ENCODE assay signal across 14 cellular contexts in the genomic region with DNA sequence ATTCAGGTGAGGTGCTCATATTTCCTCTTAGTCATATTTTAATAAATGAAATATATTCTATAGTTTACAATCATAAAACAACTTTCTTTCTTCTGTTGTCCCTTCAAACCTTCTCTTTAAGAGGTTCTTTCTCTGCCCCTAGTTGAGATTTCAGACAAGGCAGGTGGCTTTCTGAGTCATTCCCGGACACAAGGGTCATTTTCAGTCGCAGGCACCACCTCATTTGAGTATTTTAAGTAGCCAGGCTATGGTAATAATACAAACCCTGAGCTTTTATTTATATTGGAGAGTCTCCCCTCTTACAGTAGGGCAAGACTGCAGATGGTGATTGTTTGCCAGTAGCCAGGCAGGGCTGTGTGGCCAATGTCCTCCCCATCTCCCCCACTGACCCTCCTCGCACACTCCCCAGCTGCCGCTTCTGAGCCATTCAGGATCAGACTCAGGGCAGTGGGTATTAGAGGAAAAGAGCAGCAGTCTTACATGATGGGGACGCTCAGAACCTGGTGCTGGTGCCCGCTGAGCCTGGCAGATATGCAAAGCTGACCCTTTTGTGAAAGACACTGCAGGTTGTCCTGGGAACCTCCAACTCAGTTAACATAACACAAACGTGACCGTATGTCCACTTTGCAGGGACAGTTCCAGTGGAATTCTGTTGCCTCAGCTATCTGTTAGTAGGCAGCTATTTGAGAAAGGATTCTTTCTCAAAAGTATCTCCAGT.
DNase-seq lines count a peak whose midpoint lies in the region; ATAC-seq and TF ChIP-seq lines count a peak whose summit lies in the region.
"Had no signal": no experiment of that assay in that cellular context is flagged by ENCODE, and none has a peak within 500 bp of the region (broad histone marks: within the 10 kb centered on the region; RNA-seq: fewer than 3 reads in every experiment).

No MANE protein-coding gene starts in this region.

- H3K4me3 ChIP-seq in GM06990 (replicated peaks; ENCODE audit: low read depth, low read length), result no peak overlapping the region
- no peak overlapping the region for H3K4me3 ChIP-seq in SK-N-SH (ENCODE audit: low read depth in 2 of 2, low read length in 1 of 2)

- CTCF ChIA-PET in activated CD8-positive, alpha-beta memory T cell treated with anti-CD3 and anti-CD28 coated beads, Interleukin-2, amount 10 ng/mL, durations not matched to agents 7 days and 5 days (lab: Charles Lee), result interaction anchor here (0.9 to 1.4 kb wide), 2 partner anchors 9 to 51 kb away, joined by 4 to 5 read pairs; no protein-coding TSS in a partner anchor
- CTCF ChIA-PET in SK-N-SH (lab: Yijun Ruan, JAX), result interaction anchor here (1.1 kb wide), 1 partner anchor 64 kb away, joined by 3 read pairs; no protein-coding TSS in a partner anchor

- no peak for TF ChIP-seq RAD21 in SK-N-SH (IDR thresholded peaks at IDR 0.05; ENCODE audit: low read length)

- H3F3A ChIP-seq in SK-N-SH (replicated peaks; ENCODE audit: insufficient read depth), result no peaks in the 10 kb centered on the region

- no peaks in the 10 kb centered on the region for H3K9me3 ChIP-seq in SK-N-SH

- no peak overlapping the region for H3K27ac ChIP-seq in SK-N-SH (ENCODE audit: low read depth in 2 of 2, low read length in 1 of 2)

- no peak for TF ChIP-seq CTCF in GM06990 (IDR thresholded peaks at IDR 0.05; ENCODE audit: insufficient read depth, low read length, poor library complexity, severe bottlenecking)
- TF ChIP-seq CTCF in SK-N-SH (IDR thresholded peaks at IDR 0.05), result no peak

- TF ChIP-seq EP300 in SK-N-SH (IDR thresholded peaks at IDR 0.05; ENCODE audit: borderline replicate concordance in 1 of 2, low read depth in 1 of 2, low read length in 1 of 2), result no peak

- H3K36me3 Mint-ChIP-seq in activated CD8-positive, alpha-beta memory T cell treated with anti-CD3 and anti-CD28 coated beads, Interleukin-2, amount 10 ng/mL, durations not matched to agents 7 days and 5 days, result peaks cover 9% of the 10 kb centered on the region

- H3K79me2 ChIP-seq in SK-N-SH (ENCODE audit: insufficient read depth), result no peaks in the 10 kb centered on the region

- no peaks in the 10 kb centered on the region for H3K4me1 ChIP-seq in SK-N-SH (ENCODE audit: control insufficient read depth in 1 of 2, insufficient read depth in 2 of 2, low read depth in 1 of 2, low read length in 1 of 2)

- H3K4me1 Mint-ChIP-seq in activated CD8-positive, alpha-beta memory T cell treated with anti-CD3 and anti-CD28 coated beads, Interleukin-2, amount 10 ng/mL, durations not matched to agents 7 days and 5 days, result peaks cover 1% of the 10 kb centered on the region

- H3K27me3 ChIP-seq in GM06990 (replicated peaks; ENCODE audit: control insufficient read depth, insufficient read depth, low read length), result no peaks in the 10 kb centered on the region
- H3K27me3 ChIP-seq in SK-N-SH (ENCODE audit: insufficient read depth), result peaks cover 7% of the 10 kb centered on the region

- POLR2A ChIA-PET in SK-N-SH (lab: Yijun Ruan, JAX), result no interaction called here

- no peaks in the 10 kb centered on the region for H4K20me1 ChIP-seq in SK-N-SH (ENCODE audit: insufficient read depth)

- 62% methylated on average over 8 of the region's 8 CpGs for WGBS in SK-N-SH (ENCODE audit: low lambda C conversion rate)

- no peaks in the 10 kb centered on the region for H3K36me3 ChIP-seq in GM06990 (ENCODE audit: control insufficient read depth, insufficient read depth, low read length)
- H3K36me3 ChIP-seq in SK-N-SH (replicated peaks in 1 of 2; ENCODE audit: control insufficient read depth in 1 of 2, insufficient read depth in 2 of 2, low read length in 1 of 2), result no peaks in the 10 kb centered on the region

- no peak overlapping the region for H3K4me2 ChIP-seq in SK-N-SH

- no peak overlapping the region for H3K9ac ChIP-seq in SK-N-SH

- H3K4me3 Mint-ChIP-seq in activated CD8-positive, alpha-beta memory T cell treated with anti-CD3 and anti-CD28 coated beads, Interleukin-2, amount 10 ng/mL, durations not matched to agents 7 days and 5 days, result no peak overlapping the region

- H3K9me2 ChIP-seq in SK-N-SH, result no peaks in the 10 kb centered on the region

- no peaks in the 10 kb centered on the region for H3K27me3 Mint-ChIP-seq in activated CD8-positive, alpha-beta memory T cell treated with anti-CD3 and anti-CD28 coated beads, Interleukin-2, amount 10 ng/mL, durations not matched to agents 7 days and 5 days

- H3K27ac Mint-ChIP-seq in activated CD8-positive, alpha-beta memory T cell treated with anti-CD3 and anti-CD28 coated beads, Interleukin-2, amount 10 ng/mL, durations not matched to agents 7 days and 5 days, result no peak overlapping the region

- ATAC-seq in GM19043 (IDR thresholded peaks at IDR 0.05; ENCODE audit: low read depth, unreplicated experiment), result peak; percentile 92
- peak; percentile 69 for ATAC-seq in HG02840 (IDR thresholded peaks at IDR 0.05; ENCODE audit: low FRiP score, unreplicated experiment)
- ATAC-seq in HG03565 (IDR thresholded peaks at IDR 0.05; ENCODE audit: unreplicated experiment), result no peak
- no peak for ATAC-seq in activated CD8-positive, alpha-beta memory T cell treated with anti-CD3 and anti-CD28 coated beads, Interleukin-2, amount 10 ng/mL, durations not matched to agents 7 days and 5 days
- ATAC-seq in HG02970 (IDR thresholded peaks at IDR 0.05; ENCODE audit: low FRiP score, unreplicated experiment), result no peak
- ATAC-seq: left cardiac atrium had no signal

- no peak overlapping the region for H2AFZ ChIP-seq in SK-N-SH (ENCODE audit: low read depth)

- no peaks in the 10 kb centered on the region for H3K9me3 Mint-ChIP-seq in activated CD8-positive, alpha-beta memory T cell treated with anti-CD3 and anti-CD28 coated beads, Interleukin-2, amount 10 ng/mL, durations not matched to agents 7 days and 5 days (ENCODE audit: low read depth)

- DNase-seq in GM06990 (ENCODE audit: extremely low read depth, insufficient read length) (peak; percentile 66), NCI-H146 treated with DMSO at 0.1 percent for 48 hours (lab: John Stamatoyannopoulos, UW; ENCODE audit: unreplicated experiment) (peak; percentile 45), SK-N-SH (no peak)
- DNase-seq in activated CD8-positive, alpha-beta memory T cell treated with anti-CD3 and anti-CD28 coated beads, Interleukin-2, amount 10 ng/mL, durations not matched to agents 7 days and 5 days, result no peak
- DNase-seq: ACHN; activated CD4-positive, CD25-positive, alpha-beta regulatory T cell treated with anti-CD3 and anti-CD28 coated beads, Interleukin-2, amount 50 U/mL, for 72 hours; central memory CD4-positive, alpha-beta T cell; DMS 273 treated with DMSO at 0.1 percent for 48 hours; left cardiac atrium; substantia nigra had no signal

TF ChIP-seq in SK-N-SH, 30 proteins besides CTCF, POLR2A, EP300 and RAD21:
- TF ChIP-seq CHD2 (IDR thresholded peaks at IDR 0.05; ENCODE audit: low read length, partially characterized antibody) (no peak), GABPA (IDR thresholded peaks at IDR 0.05; ENCODE audit: low read depth) (no peak), SIN3A (IDR thresholded peaks at IDR 0.05; ENCODE audit: borderline replicate concordance, low read depth, low read length) (no peak), GATA2 (CRISPR knock-in tag; IDR thresholded peaks at IDR 0.05) (no peak), POLR2AphosphoS5 (IDR thresholded peaks at IDR 0.05; ENCODE audit: low read depth, low read length) (no peak), RFX5 (IDR thresholded peaks at IDR 0.05; ENCODE audit: low read length) (no peak), EZH2phosphoT487 (IDR thresholded peaks at IDR 0.05; ENCODE audit: borderline replicate concordance, low read depth) (no peak), FOSL2 (IDR thresholded peaks at IDR 0.05; ENCODE audit: borderline replicate concordance, low read depth) (no peak)

Comparison
In these comparisons a context has a peak if more than half of its experiments do, and no peak if none do; other contexts are left out.
1. DNase-seq: peak in GM06990 (single experiment) and NCI-H146 treated with DMSO at 0.1 percent for 48 hours (single experiment); none in activated CD8-positive, alpha-beta memory T cell treated with anti-CD3 and anti-CD28 coated beads, Interleukin-2, amount 10 ng/mL, durations not matched to agents 7 days and 5 days (single experiment) and SK-N-SH (single experiment).
2. ATAC-seq: peak in GM19043 (single experiment) and HG02840 (single experiment); none in HG03565 (single experiment), activated CD8-positive, alpha-beta memory T cell treated with anti-CD3 and anti-CD28 coated beads, Interleukin-2, amount 10 ng/mL, durations not matched to agents 7 days and 5 days (single experiment) and HG02970 (single experiment).